In the genomic region with DNA sequence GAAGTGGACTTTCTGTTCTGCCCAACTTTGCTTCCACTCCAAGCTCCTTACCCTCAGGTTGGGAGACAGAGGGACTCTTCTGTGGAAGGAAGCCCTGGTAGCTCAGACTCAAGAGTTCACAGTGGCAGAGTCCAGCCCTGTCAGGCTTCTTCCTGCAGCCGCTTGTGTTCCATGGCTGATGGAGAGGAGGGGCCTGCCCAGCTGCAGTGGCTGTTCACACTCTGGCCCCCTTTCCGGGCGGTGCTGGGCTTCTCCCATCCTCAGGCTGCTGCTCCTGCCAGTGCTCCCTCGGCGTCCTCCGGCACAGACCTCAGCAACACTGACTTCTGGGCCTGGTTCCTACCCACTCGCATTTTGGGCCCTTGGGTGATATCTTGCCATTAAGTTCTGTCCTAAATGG, we compare ENCODE assay signal across 20 cellular contexts. TPM values are rescaled to one million over a fixed set of nuclear protein-coding genes. Genes with fewer than 3 reads are reported as not detected.
DNase-seq lines count a peak whose midpoint lies in the region; TF ChIP-seq lines count a peak whose summit lies in the region.
"Had no signal": no experiment of that assay in that cellular context is flagged by ENCODE, and none has a peak within 500 bp of the region (broad histone marks: within the 10 kb centered on the region; RNA-seq: fewer than 3 reads in every experiment).

No MANE protein-coding gene starts in this region.

- H3K4me2 ChIP-seq in neural progenitor cell: no peak overlapping the region

- H3K27ac Mint-ChIP-seq in MCF 10A (ENCODE audit: low read depth, unreplicated experiment) (no peak overlapping the region), neural progenitor cell (no peak overlapping the region), Calu3 (ENCODE audit: unreplicated experiment) (no peak overlapping the region)
- H3K27ac Mint-ChIP-seq: CD4-positive, alpha-beta T cell had no signal

- peaks cover 24% of the 10 kb centered on the region for H3K27me3 Mint-ChIP-seq in MCF 10A (ENCODE audit: insufficient read depth, unreplicated experiment)
- H3K27me3 Mint-ChIP-seq in neural progenitor cell (ENCODE audit: insufficient read depth, low read depth): peaks cover 11% of the 10 kb centered on the region
- H3K27me3 Mint-ChIP-seq in Calu3 (ENCODE audit: unreplicated experiment): peaks cover 17% of the 10 kb centered on the region
- H3K27me3 Mint-ChIP-seq: CD4-positive, alpha-beta T cell had no signal

- CTCF ChIA-PET in MCF 10A (lab: Yijun Ruan, JAX): interaction anchor here (1.0 kb wide), 1 partner anchor 9 kb away, joined by 3 read pairs; no protein-coding TSS in a partner anchor
- CTCF ChIA-PET in Calu3 (lab: Charles Lee): interaction anchor here (0.7 kb wide), 1 partner anchor 35 kb away, joined by 3 read pairs; no protein-coding TSS in a partner anchor

- H3K4me1 ChIP-seq in breast epithelium (no peaks in the 10 kb centered on the region), neural progenitor cell (no peaks in the 10 kb centered on the region)
- H3K4me1 ChIP-seq: Caco-2 had no signal

- H3K9ac ChIP-seq in neural progenitor cell: no peak overlapping the region

- H3K36me3 Mint-ChIP-seq in MCF 10A (ENCODE audit: insufficient read depth, unreplicated experiment) (no peaks in the 10 kb centered on the region), neural progenitor cell (no peaks in the 10 kb centered on the region), Calu3 (ENCODE audit: insufficient read depth, unreplicated experiment) (no peaks in the 10 kb centered on the region)

- no peak overlapping the region for H3K4me3 Mint-ChIP-seq in MCF 10A (ENCODE audit: unreplicated experiment)
- H3K4me3 Mint-ChIP-seq in neural progenitor cell: no peak overlapping the region
- H3K4me3 Mint-ChIP-seq in Calu3 (ENCODE audit: low read depth, unreplicated experiment): no peak overlapping the region
- H3K4me3 Mint-ChIP-seq: CD4-positive, alpha-beta T cell had no signal

- H3K4me3 ChIP-seq in breast epithelium (no peak overlapping the region), coronary artery (no peak overlapping the region), neural progenitor cell (no peak overlapping the region)

- H3K4me1 Mint-ChIP-seq in MCF 10A (ENCODE audit: insufficient read depth, unreplicated experiment) (peaks cover 11% of the 10 kb centered on the region), neural progenitor cell (peaks cover 3% of the 10 kb centered on the region), Calu3 (ENCODE audit: low read depth, unreplicated experiment) (no peaks in the 10 kb centered on the region)

- H3K27me3 ChIP-seq in breast epithelium (peaks cover 0 to 14% of the 10 kb centered on the region in 2 donors), neural progenitor cell (no peaks in the 10 kb centered on the region)

- TF ChIP-seq CTCF in breast epithelium (IDR thresholded peaks at IDR 0.05): no peak
- TF ChIP-seq CTCF in MCF 10A (IDR thresholded peaks at IDR 0.05; ENCODE audit: unreplicated experiment): no peak
- no peak for TF ChIP-seq CTCF in coronary artery (IDR thresholded peaks at IDR 0.05)
- no peak for TF ChIP-seq CTCF in neural progenitor cell (IDR thresholded peaks at IDR 0.05)
- no peak for TF ChIP-seq CTCF in Calu3 (IDR thresholded peaks at IDR 0.05; ENCODE audit: unreplicated experiment)

- H3K36me3 ChIP-seq in breast epithelium (no peaks in the 10 kb centered on the region), neural progenitor cell (no peaks in the 10 kb centered on the region)

- H4K20me1 ChIP-seq in neural progenitor cell (ENCODE audit: low read depth): no peaks in the 10 kb centered on the region

- DNase-seq in breast epithelium (ENCODE audit: low spot score in 2 of 2): peak; percentile 6 to 42
- DNase-seq in MCF 10A (ENCODE audit: unreplicated experiment): no peak
- DNase-seq in coronary artery (ENCODE audit: low spot score): peak; percentile 52
- DNase-seq in neural progenitor cell (ENCODE audit: low spot score): no peak
- no peak for DNase-seq in Calu3
- no peak for DNase-seq in stimulated activated CD4-positive, alpha-beta T cell treated with anti-CD3 and anti-CD28 coated beads, Interleukin-4, amount 100 ng/mL, for 4 hours
- no peak for DNase-seq in NCI-H1417 (lab: John Stamatoyannopoulos, UW)
- DNase-seq: Caco-2; CD4-positive, alpha-beta T cell; DMS153; GDM1; NCI-H1105; NCI-H1694; NCI-H2081 treated with DMSO at 0.1 percent for 48 hours; NCI-H748 treated with DMSO at 0.1 percent for 48 hours; SHP77 had no signal

- POLR2A ChIA-PET in MCF 10A (lab: Yijun Ruan, JAX): interaction anchor here (0.7 kb wide), 1 partner anchor 47 kb away, joined by 3 read pairs; no protein-coding TSS in a partner anchor

- H2AFZ ChIP-seq in neural progenitor cell (replicated peaks): peak overlapping the region; percentile 31

- H3K79me2 ChIP-seq in neural progenitor cell (ENCODE audit: low read depth): no peaks in the 10 kb centered on the region

- TF ChIP-seq POLR2A in breast epithelium (IDR thresholded peaks at IDR 0.05): no peak

- no peaks in the 10 kb centered on the region for H3K9me3 ChIP-seq in breast epithelium
- H3K9me3 ChIP-seq in neural progenitor cell (ENCODE audit: low read depth): no peaks in the 10 kb centered on the region
- H3K9me3 ChIP-seq: Caco-2 had no signal

- H3K9me3 Mint-ChIP-seq in MCF 10A (ENCODE audit: unreplicated experiment) (no peaks in the 10 kb centered on the region), neural progenitor cell (no peaks in the 10 kb centered on the region), Calu3 (ENCODE audit: low read depth, unreplicated experiment) (no peaks in the 10 kb centered on the region)
- H3K9me3 Mint-ChIP-seq: CD4-positive, alpha-beta T cell had no signal

- no peaks in the 10 kb centered on the region for H3F3A ChIP-seq in neural progenitor cell (ENCODE audit: low read depth)

- intact Hi-C loops in breast epithelium (cut with DNase I; ENCODE audit: low total_unique reads) (no loop called here), MCF 10A (cut with micrococcal nuclease) (no loop called here), Calu3 (cut with micrococcal nuclease; ENCODE audit: unreplicated experiment) (no loop called here)

- no TSS peak for BruUV-seq in MCF 10A (replicated peaks; lab: Mats Ljungman, UMichigan)
- no TSS peak for BruUV-seq in Calu3 (replicated peaks; lab: Mats Ljungman, UMichigan)

- H3K27ac ChIP-seq in breast epithelium (no peak overlapping the region), coronary artery (no peak overlapping the region), neural progenitor cell (no peak overlapping the region)

RNA-seq across cellular contexts. Expression of a gene that starts 4.0 kb away (rescaled TPM):
- total RNA-seq in breast epithelium: not detected
- total RNA-seq in MCF 10A (2022): not detected in 2 replicates
- total RNA-seq in neural progenitor cell (ENCODE audit: low replicate concordance): not detected in 2 replicates
- not detected in 2 replicates for total RNA-seq in Calu3 (2022)
- total RNA-seq: Caco-2; CD4-positive, alpha-beta T cell; Daoy; LHCN-M2; NCI-H460 had no signal

RNA-seq across cellular contexts. Expression of a gene that starts 15.3 kb away (rescaled TPM):
- not detected for total RNA-seq in breast epithelium
- total RNA-seq in MCF 10A (2022): not detected in 2 replicates
- total RNA-seq in neural progenitor cell (ENCODE audit: low replicate concordance): not detected in 2 replicates
- not detected in 2 replicates for total RNA-seq in Calu3 (2022)
- total RNA-seq: Caco-2; CD4-positive, alpha-beta T cell; Daoy; LHCN-M2; NCI-H460; OCI-LY7 had no signal

RNA-seq across cellular contexts. Expression of a gene that starts 22.6 kb away (rescaled TPM):
- total RNA-seq in breast epithelium (not detected), MCF 10A (2022) (not detected in 2 replicates), neural progenitor cell (ENCODE audit: low replicate concordance) (not detected in 2 replicates), Calu3 (2022) (not detected in 2 replicates)
- total RNA-seq: Caco-2; CD4-positive, alpha-beta T cell; Daoy; LHCN-M2; NCI-H460; OCI-LY7 had no signal

RNA-seq across cellular contexts. Expression of a gene that starts 37.6 kb away (rescaled TPM):
- total RNA-seq in breast epithelium: not detected
- not detected in 2 replicates for total RNA-seq in MCF 10A (2022)
- not detected in 2 replicates for total RNA-seq in neural progenitor cell (ENCODE audit: low replicate concordance)
- not detected in 2 replicates for total RNA-seq in Calu3 (2022)
- total RNA-seq: Caco-2; CD4-positive, alpha-beta T cell; Daoy; LHCN-M2; NCI-H460; OCI-LY7 had no signal

RNA-seq across cellular contexts. Expression of a gene that starts 44.4 kb away (rescaled TPM):
- total RNA-seq in breast epithelium (not detected), MCF 10A (2022) (not detected in 2 replicates), neural progenitor cell (ENCODE audit: low replicate concordance) (not detected in 2 replicates), Calu3 (2022) (not detected in 2 replicates)
- total RNA-seq: Caco-2; CD4-positive, alpha-beta T cell; Daoy; LHCN-M2; NCI-H460; OCI-LY7 had no signal

Comparison
In these comparisons a context has a peak if more than half of its experiments do, and no peak if none do; other contexts are left out.
1. DNase-seq: peak in breast epithelium (2 of 2) and coronary artery (single experiment); none in MCF 10A (single experiment), neural progenitor cell (single experiment), Calu3 (single experiment), stimulated activated CD4-positive, alpha-beta T cell treated with anti-CD3 and anti-CD28 coated beads, Interleukin-4, amount 100 ng/mL, for 4 hours (0 of 2) and NCI-H1417 (0 of 3).